Comparison of ENCODE assay signal across 15 cellular contexts in the genomic region with DNA sequence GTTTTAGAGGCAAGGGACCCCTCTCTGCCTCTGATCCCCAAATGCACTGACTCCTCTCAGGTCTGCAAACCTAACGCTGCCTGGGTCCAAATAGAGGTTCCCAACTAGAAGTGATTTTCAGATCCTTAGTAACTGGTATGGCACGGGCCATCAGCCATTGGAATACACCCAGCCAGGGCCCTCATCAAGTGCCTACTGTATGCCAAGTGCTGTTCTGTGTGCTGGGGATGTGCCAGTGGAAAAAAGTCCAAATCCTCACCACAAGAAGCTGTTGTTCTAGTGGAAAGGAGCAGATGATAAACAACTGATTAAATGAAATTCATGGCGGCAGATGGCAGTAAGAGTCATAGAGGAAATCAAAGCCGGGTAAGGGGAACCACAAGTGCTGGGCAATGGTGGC. TPM values are rescaled to one million over a fixed set of nuclear protein-coding genes. Genes with fewer than 3 reads are reported as not detected.
DNase-seq lines count a peak whose midpoint lies in the region; ATAC-seq and TF ChIP-seq lines count a peak whose summit lies in the region.
"Had no signal": no experiment of that assay in that cellular context is flagged by ENCODE, and none has a peak within 500 bp of the region (broad histone marks: within the 10 kb centered on the region; RNA-seq: fewer than 3 reads in every experiment).

No MANE protein-coding gene starts in this region.

- H3K4me1 ChIP-seq in adipocyte (ENCODE audit: control insufficient read depth, insufficient read depth, low read length), result peaks cover 56% of the 10 kb centered on the region
- peaks cover 13% of the 10 kb centered on the region for H3K4me1 ChIP-seq in psoas muscle
- H3K4me1 ChIP-seq: uterus had no signal

- intact Hi-C loops in left ventricle myocardium superior (cut with micrococcal nuclease) (no loop called here), psoas muscle (cut with DNase I) (no loop called here)

- no peaks in the 10 kb centered on the region for H3K27me3 ChIP-seq in adipocyte (replicated peaks; ENCODE audit: control insufficient read depth, insufficient read depth, low read length)
- H3K27me3 ChIP-seq in psoas muscle (ENCODE audit: insufficient read depth in 3 of 3, low read length in 2 of 3), result peaks cover 0 to 19% (median 0%) of the 10 kb centered on the region in 3 donors
- H3K27me3 ChIP-seq: uterus had no signal

- H3K9me3 ChIP-seq in adipocyte (ENCODE audit: control insufficient read depth, low read length) (peaks cover 2% of the 10 kb centered on the region), psoas muscle (no peaks in the 10 kb centered on the region)
- H3K9me3 ChIP-seq: esophagus muscularis mucosa, uterus had no signal

- 41 to 64% (median 50%) methylated on average over 4 of the region's 4 CpGs for WGBS in psoas muscle, 3 donors

- peak overlapping the region; percentile 65 for H3K27ac ChIP-seq in psoas muscle
- H3K27ac ChIP-seq: uterus had no signal

- H3K36me3 ChIP-seq in adipocyte (ENCODE audit: control insufficient read depth, insufficient read depth, low read length, severe bottlenecking) (no peaks in the 10 kb centered on the region), psoas muscle (ENCODE audit: insufficient read depth in 1 of 2, low read depth in 1 of 2) (no peaks in the 10 kb centered on the region)
- H3K36me3 ChIP-seq: esophagus muscularis mucosa, uterus had no signal

- ATAC-seq in left ventricle myocardium superior (peak; percentile 49), psoas muscle (no peak), GM18498 (IDR thresholded peaks at IDR 0.05; ENCODE audit: unreplicated experiment) (no peak)
- ATAC-seq: activated CD4-positive, CD25-positive, alpha-beta regulatory T cell treated with anti-CD3 and anti-CD28 coated beads, Interleukin-2, amount 50 U/mL, for 24 hours; naive thymus-derived CD4-positive, alpha-beta T cell had no signal

- H3K4me3 ChIP-seq in AG10803 (ENCODE audit: low read length) (no peak overlapping the region), adipocyte (ENCODE audit: low read length) (peak overlapping the region; percentile 50), psoas muscle (no peak overlapping the region)
- H3K4me3 ChIP-seq: esophagus muscularis mucosa, uterus had no signal

- H3K9ac ChIP-seq in adipocyte (ENCODE audit: low read length), result peak overlapping the region; percentile 52

- TF ChIP-seq CTCF in AG10803 (conservative IDR thresholded peaks at IDR 0.05; ENCODE audit: low read length) (no peak), psoas muscle (IDR thresholded peaks at IDR 0.05) (no peak)

- peak; percentile 33 for DNase-seq in AG10803 (ENCODE audit: low read depth)
- no peak for DNase-seq in adipocyte (ENCODE audit: low read depth)
- peak; percentile 69 for DNase-seq in left ventricle myocardium superior
- DNase-seq in psoas muscle, result no peak
- no peak for DNase-seq in germinal center (ENCODE audit: low spot score)
- DNase-seq in NCI-H1417 treated with DMSO at 0.1 percent for 48 hours (lab: John Stamatoyannopoulos, UW), result no peak
- DNase-seq in T-helper 9 cell, result no peak
- DNase-seq: activated gamma-delta T cell; naive thymus-derived CD4-positive, alpha-beta T cell; NCI-H2171; stimulated activated CD4-positive, alpha-beta T cell treated with anti-CD3 and anti-CD28 coated beads, Interleukin-4, amount 100 ng/mL, for 4 hours had no signal

RNA-seq across cellular contexts. Expression of gene MED9, which starts 57.2 kb away (rescaled TPM):
- total RNA-seq in left ventricle myocardium superior (42.0 TPM), psoas muscle (10 to 100 TPM; 12.4 to 29.6 (median 20.3) TPM)
- 10 to 100 TPM; 16.6 to 19.0 (median 18.3) TPM for polyA plus RNA-seq in psoas muscle

Comparison
In these comparisons a context has a peak if more than half of its experiments do, and no peak if none do; other contexts are left out.
1. DNase-seq: peak in AG10803 (single experiment) and left ventricle myocardium superior (single experiment); none in adipocyte (single experiment), psoas muscle (0 of 2), germinal center (single experiment), NCI-H1417 treated with DMSO at 0.1 percent for 48 hours (single experiment) and T-helper 9 cell (single experiment).